Comparison of ENCODE assay signal across 8 cellular contexts in genomic region chr21:42125571-42126544, GRCh38. TPM values are rescaled to one million over a fixed set of nuclear protein-coding genes. Genes with fewer than 3 reads are reported as not detected.
DNase-seq lines count a peak whose midpoint lies in the region; ATAC-seq, FAIRE-seq and TF ChIP-seq lines count a peak whose summit lies in the region.
"Had no signal": no experiment of that assay in that cellular context is flagged by ENCODE, and none has a peak within 500 bp of the region (broad histone marks: within the 10 kb centered on the region; RNA-seq: fewer than 3 reads in every experiment).

No MANE protein-coding gene starts in this region.

- WGBS in pancreas, 2 donors, result 59 to 65% methylated on average over 28 to 29 of the region's 29 CpGs

- DNase-seq in GM12864 (ENCODE audit: low read depth) (no peak), NCI-H1092 treated with DMSO at 0.1 percent for 48 hours (lab: John Stamatoyannopoulos, UW) (peak; percentile 39), brain microvascular endothelial cell (peak; percentile 14), pancreas (peak in 4 of 6 donors; percentile 17 to 65 (median 34)), cerebellum (ENCODE audit: low spot score) (no peak)

- H3K4me1 ChIP-seq in pancreas, result peaks cover 0 to 2% (median 0%) of the 10 kb centered on the region in 3 donors

- TF ChIP-seq CTCF in GM12864 (IDR thresholded peaks at IDR 0.05; ENCODE audit: low read depth, low read length, missing control alignments), result peak; percentile 3
- TF ChIP-seq CTCF in brain microvascular endothelial cell (IDR thresholded peaks at IDR 0.05; ENCODE audit: low read depth, low read length, missing control alignments), result peak; percentile 47
- TF ChIP-seq CTCF in pancreas (IDR thresholded peaks at IDR 0.05), result peak in 1 of 4 donors; percentile 10

- H3K27me3 ChIP-seq in brain microvascular endothelial cell (replicated peaks) (no peaks in the 10 kb centered on the region), pancreas (no peaks in the 10 kb centered on the region)

- in situ Hi-C loops in brain microvascular endothelial cell (cut with HindIII; ENCODE audit: low pct_ligation_motif_present, low sequenced_read_pairs), result no loop called here

- H3K27ac ChIP-seq in brain microvascular endothelial cell (no peak overlapping the region), pancreas (no peak overlapping the region)

- H3K36me3 ChIP-seq in brain microvascular endothelial cell (replicated peaks), result no peaks in the 10 kb centered on the region
- no peaks in the 10 kb centered on the region for H3K36me3 ChIP-seq in pancreas

- intact Hi-C loops in pancreas (cut with DNase I), result loop anchor here in 1 of 3 donors (10.0 kb wide), 1 partner anchor 511 kb away; no protein-coding TSS in a partner anchor

- no peaks in the 10 kb centered on the region for H3K9me3 ChIP-seq in pancreas

- H3K4me3 ChIP-seq in GM12864 (ENCODE audit: low read depth, low read length) (no peak overlapping the region), brain microvascular endothelial cell (ENCODE audit: low read depth, low read length) (no peak overlapping the region), pancreas (no peak overlapping the region)
- H3K4me3 ChIP-seq: skin epidermis had no signal

- ATAC-seq in pancreas (peak in 3 of 4 donors; percentile 55 to 71 (median 67)), GM18520 (IDR thresholded peaks at IDR 0.05; ENCODE audit: unreplicated experiment) (no peak), HG02852 (IDR thresholded peaks at IDR 0.05; ENCODE audit: unreplicated experiment) (no peak)

- no peak for FAIRE-seq in pancreas (lab: Jason Lieb, UNC)

RNA-seq across cellular contexts. Expression of gene UMODL1, which starts 54.7 kb away (rescaled TPM):
- total RNA-seq in pancreas (under 1 TPM in 1 of 6 donors, not detected in 5; 0.06 TPM), cerebellum (0.09 TPM)
- polyA plus RNA-seq in pancreas, result under 1 TPM in 1 of 2 donors, not detected in 1; 0.02 TPM

Comparison
In these comparisons a context has a peak if more than half of its experiments do, and no peak if none do; other contexts are left out.
1. DNase-seq: peak in NCI-H1092 treated with DMSO at 0.1 percent for 48 hours (single experiment), brain microvascular endothelial cell (single experiment) and pancreas (4 of 6); none in GM12864 (single experiment) and cerebellum (single experiment).
2. ATAC-seq: peak in pancreas (3 of 4); none in GM18520 (single experiment) and HG02852 (single experiment).